In genomic region chr2:124283090-124283489, GRCh38 we compare ENCODE assay signal across 16 cellular contexts.
A peak's percentile ranks its signal among the peaks of the same experiment; 100 is the strongest.
DNase-seq lines count a peak whose midpoint lies in the region; ATAC-seq and TF ChIP-seq lines count a peak whose summit lies in the region.
"Had no signal": no experiment of that assay in that cellular context is flagged by ENCODE, and none has a peak within 500 bp of the region (broad histone marks: within the 10 kb centered on the region; RNA-seq: fewer than 3 reads in every experiment).

No MANE protein-coding gene starts in this region.

- CTCF ChIA-PET in RWPE1 (lab: Yijun Ruan, JAX) = no interaction called here

- no peak for TF ChIP-seq CTCF in RWPE1 (conservative IDR thresholded peaks at IDR 0.05; ENCODE audit: low read depth)
- no peak for TF ChIP-seq CTCF in foreskin fibroblast (IDR thresholded peaks at IDR 0.05; ENCODE audit: low read depth, low read length)
- no peak for TF ChIP-seq CTCF in testis (IDR thresholded peaks at IDR 0.05)
- TF ChIP-seq CTCF in HFFc6 (IDR thresholded peaks at IDR 0.05) = no peak

- DNase-seq in DMS153 (lab: John Stamatoyannopoulos, UW) (peak; percentile 57), NCI-H1105 (lab: John Stamatoyannopoulos, UW) (peak; percentile 37), RWPE1 (ENCODE audit: low spot score) (peak; percentile 26), foreskin fibroblast (peak; percentile 16 to 43), testis (no peak), HFFc6 (no peak)
- DNase-seq in natural killer cell treated with Interleukin-12 subunit alpha and Interleukin-12 subunit beta and Interleukin-15 and Interleukin-18, amount 100 ng/mL, for 72 hours (ENCODE audit: low spot score) = no peak
- DNase-seq: activated B cell treated with CpG ODN at 0.5 μM for 24 hours; effector CD8-positive, alpha-beta T cell; mesenchymal stem cell; NCI-H524; SK-N-SH; stimulated activated CD4-positive, alpha-beta T cell treated with anti-CD3 and anti-CD28 coated beads, Interleukin-1b, Interleukin-23, amount 100 ng/mL, for 48 hours had no signal

- H3K27ac Mint-ChIP-seq in HFFc6 = no peak overlapping the region
- H3K27ac Mint-ChIP-seq in natural killer cell treated with Interleukin-12 subunit alpha and Interleukin-12 subunit beta and Interleukin-15 and Interleukin-18, amount 100 ng/mL, for 72 hours = no peak overlapping the region
- H3K27ac Mint-ChIP-seq: activated B cell treated with CpG ODN at 0.5 μM for 24 hours; stimulated activated memory B cell treated with anti-CD40 and anti-IgM and Interleukin-4, amounts not matched to agents 10 μg/mL and 1 μg/mL and 100 μg/mL, for 72 hours had no signal

- ATAC-seq in natural killer cell treated with Interleukin-12 subunit alpha and Interleukin-12 subunit beta and Interleukin-15 and Interleukin-18, amount 100 ng/mL, for 72 hours = no peak
- no peak for ATAC-seq in GM18858 (IDR thresholded peaks at IDR 0.05; ENCODE audit: unreplicated experiment)
- ATAC-seq: stimulated activated memory B cell treated with anti-CD40 and anti-IgM and Interleukin-4, amounts not matched to agents 10 μg/mL and 1 μg/mL and 100 μg/mL, for 72 hours had no signal

- peaks cover 3% of the 10 kb centered on the region; the same call in 1 of the 2 replicates for H3K36me3 Mint-ChIP-seq in HFFc6 (ENCODE audit: low read depth)
- no peaks in the 10 kb centered on the region for H3K36me3 Mint-ChIP-seq in natural killer cell treated with Interleukin-12 subunit alpha and Interleukin-12 subunit beta and Interleukin-15 and Interleukin-18, amount 100 ng/mL, for 72 hours
- H3K36me3 Mint-ChIP-seq: stimulated activated memory B cell treated with anti-CD40 and anti-IgM and Interleukin-4, amounts not matched to agents 10 μg/mL and 1 μg/mL and 100 μg/mL, for 72 hours had no signal

- no peaks in the 10 kb centered on the region for H3K27me3 ChIP-seq in testis

- no peak overlapping the region for H3K4me3 Mint-ChIP-seq in HFFc6
- H3K4me3 Mint-ChIP-seq in natural killer cell treated with Interleukin-12 subunit alpha and Interleukin-12 subunit beta and Interleukin-15 and Interleukin-18, amount 100 ng/mL, for 72 hours = no peak overlapping the region
- H3K4me3 Mint-ChIP-seq: activated B cell treated with CpG ODN at 0.5 μM for 24 hours; stimulated activated memory B cell treated with anti-CD40 and anti-IgM and Interleukin-4, amounts not matched to agents 10 μg/mL and 1 μg/mL and 100 μg/mL, for 72 hours had no signal

- H3K4me3 ChIP-seq in foreskin fibroblast (ENCODE audit: low read depth in 1 of 2, low read length in 2 of 2) = no peak overlapping the region
- H3K4me3 ChIP-seq in testis = no peak overlapping the region

- H3K9me3 ChIP-seq in testis = no peaks in the 10 kb centered on the region
- H3K9me3 ChIP-seq: SK-N-SH had no signal

- TF ChIP-seq POLR2A in testis (IDR thresholded peaks at IDR 0.05) = no peak

- H3K27me3 Mint-ChIP-seq in HFFc6 (ENCODE audit: insufficient read depth) = no peaks in the 10 kb centered on the region
- no peaks in the 10 kb centered on the region for H3K27me3 Mint-ChIP-seq in natural killer cell treated with Interleukin-12 subunit alpha and Interleukin-12 subunit beta and Interleukin-15 and Interleukin-18, amount 100 ng/mL, for 72 hours
- H3K27me3 Mint-ChIP-seq: activated B cell treated with CpG ODN at 0.5 μM for 24 hours; stimulated activated memory B cell treated with anti-CD40 and anti-IgM and Interleukin-4, amounts not matched to agents 10 μg/mL and 1 μg/mL and 100 μg/mL, for 72 hours had no signal

- POLR2A ChIA-PET in RWPE1 (lab: Yijun Ruan, JAX; ENCODE audit: low non-redundant PET) = no interaction called here

- H3K27ac ChIP-seq in RWPE1 = no peak overlapping the region
- H3K27ac ChIP-seq in testis = no peak overlapping the region
- H3K27ac ChIP-seq: parathyroid adenoma had no signal

- H3K9me3 Mint-ChIP-seq in HFFc6 = peaks cover 48% of the 10 kb centered on the region
- peaks cover 12% of the 10 kb centered on the region for H3K9me3 Mint-ChIP-seq in natural killer cell treated with Interleukin-12 subunit alpha and Interleukin-12 subunit beta and Interleukin-15 and Interleukin-18, amount 100 ng/mL, for 72 hours

- intact Hi-C loops in testis (cut with DNase I; ENCODE audit: low total_unique reads) = no loop called here

- H3K4me1 ChIP-seq in testis = no peaks in the 10 kb centered on the region
- H3K4me1 ChIP-seq: parathyroid adenoma had no signal

- H3K36me3 ChIP-seq in testis (ENCODE audit: low read depth, missing control alignments) = no peaks in the 10 kb centered on the region

- H3K4me1 Mint-ChIP-seq in HFFc6 (ENCODE audit: low read depth) = no peaks in the 10 kb centered on the region
- no peaks in the 10 kb centered on the region for H3K4me1 Mint-ChIP-seq in natural killer cell treated with Interleukin-12 subunit alpha and Interleukin-12 subunit beta and Interleukin-15 and Interleukin-18, amount 100 ng/mL, for 72 hours (ENCODE audit: low read depth in 2 of 2)
- H3K4me1 Mint-ChIP-seq: activated B cell treated with CpG ODN at 0.5 μM for 24 hours; stimulated activated memory B cell treated with anti-CD40 and anti-IgM and Interleukin-4, amounts not matched to agents 10 μg/mL and 1 μg/mL and 100 μg/mL, for 72 hours had no signal

Comparison
In these comparisons a context has a peak if more than half of its experiments do, and no peak if none do; other contexts are left out.
1. DNase-seq: peak in DMS153 (single experiment), NCI-H1105 (single experiment), RWPE1 (single experiment) and foreskin fibroblast (2 of 2); none in testis (single experiment), HFFc6 (single experiment) and natural killer cell treated with Interleukin-12 subunit alpha and Interleukin-12 subunit beta and Interleukin-15 and Interleukin-18, amount 100 ng/mL, for 72 hours (single experiment).